8 cellular contexts compared by ENCODE assay signal in genomic region chr1:227788279-227789041, GRCh38. TPM values are rescaled to one million over a fixed set of nuclear protein-coding genes. Genes with fewer than 3 reads are reported as not detected.
DNase-seq lines count a peak whose midpoint lies in the region; ATAC-seq and TF ChIP-seq lines count a peak whose summit lies in the region.

No MANE protein-coding gene starts in this region.

- H3K27me3 ChIP-seq in DND-41 (ENCODE audit: insufficient read depth, low read length, poor library complexity) (peaks cover 7% of the 10 kb centered on the region), body of pancreas (no peaks in the 10 kb centered on the region)

- H3K9me2 ChIP-seq in OCI-LY7 (ENCODE audit: insufficient read depth, low read length): no peaks in the 10 kb centered on the region

- H3K9me3 ChIP-seq in DND-41 (ENCODE audit: insufficient read depth, low read length, severe bottlenecking): no peaks in the 10 kb centered on the region
- H3K9me3 ChIP-seq in OCI-LY7 (ENCODE audit: low read length): no peaks in the 10 kb centered on the region
- no peaks in the 10 kb centered on the region for H3K9me3 ChIP-seq in body of pancreas

- WGBS in body of pancreas, 2 donors: 1 to 2% methylated on average over 26 to 66 of the region's 67 CpGs

- H3K27ac ChIP-seq in DND-41 (ENCODE audit: low read length): no peak overlapping the region
- H3K27ac ChIP-seq in OCI-LY7 (ENCODE audit: low read depth, low read length, poor library complexity, severe bottlenecking): no peak overlapping the region
- H3K27ac ChIP-seq in body of pancreas: peak overlapping the region; percentile 6 to 69 (median 48)

- H3K4me1 ChIP-seq in DND-41 (ENCODE audit: insufficient read depth, low read length): peaks cover 10% of the 10 kb centered on the region
- peaks cover 6% of the 10 kb centered on the region for H3K4me1 ChIP-seq in OCI-LY7 (ENCODE audit: insufficient read depth, low read length, poor library complexity, severe bottlenecking)
- peaks cover 18% of the 10 kb centered on the region for H3K4me1 ChIP-seq in body of pancreas

- H2AFZ ChIP-seq in DND-41 (ENCODE audit: low read depth, low read length): no peak overlapping the region
- peak overlapping the region; percentile 1; the same call in 1 of the 2 replicates for H2AFZ ChIP-seq in OCI-LY7 (ENCODE audit: low read length)

- H3K79me2 ChIP-seq in DND-41 (ENCODE audit: insufficient read depth, low read length) (no peaks in the 10 kb centered on the region), OCI-LY7 (ENCODE audit: insufficient read depth, low read depth, low read length) (no peaks in the 10 kb centered on the region)

- CTCF ChIA-PET in OCI-LY7 (lab: Charles Lee; ENCODE audit: unreplicated experiment): interaction anchor here (1.0 to 1.1 kb wide), 2 partner anchors 23 to 27 kb away, joined by 5 to 12 read pairs; no protein-coding TSS in a partner anchor

- no peak overlapping the region for H3K9ac ChIP-seq in DND-41 (ENCODE audit: low read depth, low read length)

- ATAC-seq in DND-41 (ENCODE audit: insufficient read depth, low read depth) (peak; percentile 7; the same call in 1 of the 3 replicates), HG03469 (IDR thresholded peaks at IDR 0.05; ENCODE audit: unreplicated experiment) (peak; percentile 20), body of pancreas (peak; percentile 64)

- POLR2A ChIA-PET in OCI-LY7 (lab: Charles Lee): no interaction called here

- H3K4me3 ChIP-seq in DND-41 (ENCODE audit: low read depth in 1 of 2, low read length in 2 of 2) (no peak overlapping the region), OCI-LY7 (ENCODE audit: low read depth, low read length, poor library complexity, severe bottlenecking) (peak overlapping the region; percentile 58), body of pancreas (peak overlapping the region; percentile 44 to 75)

- no TSS peak for BruUV-seq in OCI-LY7 (replicated peaks; lab: Mats Ljungman, UMichigan)

- H3K36me3 ChIP-seq in DND-41 (ENCODE audit: insufficient read depth, low read length): no peaks in the 10 kb centered on the region
- H3K36me3 ChIP-seq in OCI-LY7 (ENCODE audit: insufficient read depth, low read length): no peaks in the 10 kb centered on the region
- H3K36me3 ChIP-seq in body of pancreas (replicated peaks in 1 of 2; ENCODE audit: insufficient read depth in 1 of 2, low read depth in 2 of 2): no peaks in the 10 kb centered on the region

- peak in 1 of 3 donors; percentile 7 for TF ChIP-seq POLR2A in body of pancreas (IDR thresholded peaks at IDR 0.05)

- H4K20me1 ChIP-seq in DND-41 (ENCODE audit: insufficient read depth, low read length) (peaks cover 3% of the 10 kb centered on the region; the same call in 1 of the 2 replicates), OCI-LY7 (ENCODE audit: insufficient read depth, low read length) (no peaks in the 10 kb centered on the region)

- intact Hi-C loops in OCI-LY7 (cut with micrococcal nuclease; ENCODE audit: unreplicated experiment): loop anchor here (5.0 kb wide), 3 partner anchors 61 to 379 kb away; partner anchors contain the start of genes ARF1 and IBA57
- intact Hi-C loops in body of pancreas (cut with DNase I): no loop called here

- peak overlapping the region; percentile 83; the same call in 1 of the 2 replicates for H3K4me2 ChIP-seq in DND-41 (ENCODE audit: insufficient read depth, low read length)
- H3K4me2 ChIP-seq in OCI-LY7 (ENCODE audit: low read length): peak overlapping the region; percentile 59

- no peak for DNase-seq in DND-41
- DNase-seq in GM20000 (ENCODE audit: low spot score): peak; percentile 85
- peak; percentile 62 for DNase-seq in OCI-LY7 (ENCODE audit: low spot score)
- DNase-seq in body of pancreas: peak in 2 of 4 donors; percentile 33 to 82
- DNase-seq in left kidney (ENCODE audit: low read depth, low spot score): peak; percentile 91
- peak; percentile 58 to 63 for DNase-seq in stimulated activated CD8-positive, alpha-beta memory T cell treated with anti-CD3 and anti-CD28 coated beads, Interleukin-2, amount 100 ng/mL, for 48 hours (ENCODE audit: low read depth in 2 of 2)
- no peak for DNase-seq in GM03348 (ENCODE audit: low spot score)

- TF ChIP-seq CTCF in DND-41 (IDR thresholded peaks at IDR 0.05; ENCODE audit: borderline replicate concordance, extremely low read depth, low read length, poor library complexity, severe bottlenecking) (no peak), GM20000 (IDR thresholded peaks at IDR 0.05; ENCODE audit: extremely low read depth, missing control alignments) (no peak), OCI-LY7 (conservative IDR thresholded peaks at IDR 0.05; ENCODE audit: low read length) (no peak), body of pancreas (IDR thresholded peaks at IDR 0.05) (no peak)

RNA-seq across cellular contexts. Expression of gene PRSS38, which starts 27.0 kb away (rescaled TPM):
- total RNA-seq in OCI-LY7 (2014; rRNA removed; shearing (Covaris generic)): not detected in 2 replicates
- total RNA-seq in OCI-LY7 (2022): not detected in 2 replicates
- not detected for total RNA-seq in body of pancreas

RNA-seq across cellular contexts. Expression of gene SNAP47, which starts 53.2 kb away (rescaled TPM):
- 35.0 and 44.2 TPM in 2 replicates for total RNA-seq in OCI-LY7 (2014; rRNA removed; shearing (Covaris generic))
- total RNA-seq in OCI-LY7 (2022) (25.2 and 29.8 TPM in 2 replicates), body of pancreas (10 to 100 TPM; 35.5 to 49.4 TPM)

RNA-seq across cellular contexts. Expression of gene JMJD4, which starts 53.4 kb away (rescaled TPM):
- 37.5 and 41.8 TPM in 2 replicates for total RNA-seq in OCI-LY7 (2014; rRNA removed; shearing (Covaris generic))
- total RNA-seq in OCI-LY7 (2022): 27.8 and 28.2 TPM in 2 replicates
- 10 to 100 TPM; 13.2 to 15.3 TPM for total RNA-seq in body of pancreas

Comparison
In these comparisons a context has a peak if more than half of its experiments do, and no peak if none do; other contexts are left out.
1. ATAC-seq: peak in every context shown above with its lines; median percentile 64 in body of pancreas; 20 in HG03469; 7 in DND-41.
2. DNase-seq: peak in GM20000 (single experiment), OCI-LY7 (single experiment), left kidney (single experiment) and stimulated activated CD8-positive, alpha-beta memory T cell treated with anti-CD3 and anti-CD28 coated beads, Interleukin-2, amount 100 ng/mL, for 48 hours (2 of 2); none in DND-41 (single experiment) and GM03348 (single experiment).
3. H3K27ac ChIP-seq: peak in body of pancreas (4 of 4); none in DND-41 (single experiment) and OCI-LY7 (single experiment).
4. H3K4me3 ChIP-seq: peak in OCI-LY7 (single experiment) and body of pancreas (2 of 2); none in DND-41 (0 of 2).